ENCODE assay signal across 13 cellular contexts in genomic region chr14:95488376-95489162, GRCh38. TPM values are rescaled to one million over a fixed set of nuclear protein-coding genes. Genes with fewer than 3 reads are reported as not detected.
DNase-seq lines count a peak whose midpoint lies in the region; FAIRE-seq and TF ChIP-seq lines count a peak whose summit lies in the region.
"Had no signal": no experiment of that assay in that cellular context is flagged by ENCODE, and none has a peak within 500 bp of the region (broad histone marks: within the 10 kb centered on the region; RNA-seq: fewer than 3 reads in every experiment).

No MANE protein-coding gene starts in this region.

- peaks cover 7% of the 10 kb centered on the region; the same call in 1 of the 2 replicates for H3K36me3 Mint-ChIP-seq in HFFc6 (ENCODE audit: low read depth)
- peaks cover 42% of the 10 kb centered on the region for H3K36me3 Mint-ChIP-seq in activated naive CD4-positive, alpha-beta T cell treated with anti-CD3 and anti-CD28 coated beads, Interleukin-2, amount 10 ng/mL, durations not matched to agents 7 days and 5 days
- H3K36me3 Mint-ChIP-seq: natural killer cell had no signal

- CTCF ChIA-PET in activated naive CD4-positive, alpha-beta T cell treated with anti-CD3 and anti-CD28 coated beads, Interleukin-2, amount 10 ng/mL, durations not matched to agents 7 days and 5 days (lab: Charles Lee) = interaction anchor here (1.3 kb wide), 1 partner anchor 47 kb away, joined by 4 read pairs; no protein-coding TSS in a partner anchor

- no peak for TF ChIP-seq EP300 in stomach (IDR thresholded peaks at IDR 0.05)

- FAIRE-seq in kidney (lab: Jason Lieb, UNC) = no peak

- H3K36me3 ChIP-seq in kidney (ENCODE audit: control insufficient read depth in 1 of 2, insufficient read depth in 2 of 2, low read length in 2 of 2) (no peaks in the 10 kb centered on the region), stomach (no peaks in the 10 kb centered on the region)

- H3K4me1 Mint-ChIP-seq in HFFc6 (ENCODE audit: low read depth) = peaks cover 44% of the 10 kb centered on the region
- H3K4me1 Mint-ChIP-seq in activated naive CD4-positive, alpha-beta T cell treated with anti-CD3 and anti-CD28 coated beads, Interleukin-2, amount 10 ng/mL, durations not matched to agents 7 days and 5 days = peaks cover 33% of the 10 kb centered on the region

- intact Hi-C loops in kidney (cut with DNase I) = no loop called here
- intact Hi-C loops in stomach (cut with DNase I; ENCODE audit: low total_unique reads) = no loop called here

- H3K27ac ChIP-seq in angular gyrus (ENCODE audit: low read depth, low read length) (peak overlapping the region; percentile 50), kidney (ENCODE audit: low read depth in 2 of 2, low read length in 2 of 2) (peak overlapping the region; percentile 26 to 77), stomach (peak overlapping the region in 3 of 5 donors; percentile 36 to 58 (median 39))

- DNase-seq in HFFc6 = peak; percentile 20
- no peak for DNase-seq in kidney
- no peak for DNase-seq in stomach
- no peak for DNase-seq in stimulated activated CD4-positive, alpha-beta T cell treated with anti-CD3 and anti-CD28 coated beads, Interleukin-4, amount 100 ng/mL, for 4 hours
- DNase-seq in activated naive CD4-positive, alpha-beta T cell treated with anti-CD3 and anti-CD28 coated beads, Interleukin-2, amount 10 ng/mL, durations not matched to agents 7 days and 5 days = no peak
- DNase-seq in NK-92 treated with Interleukin-12 subunit alpha and Interleukin-12 subunit beta, amount 100 ng/mL, for 24 hours (lab: John Stamatoyannopoulos, UW) = no peak
- DNase-seq: EL; GOT3; KBM-7; natural killer cell; stimulated activated CD4-positive, alpha-beta T cell treated with anti-CD3 and anti-CD28 coated beads, Interleukin-2, amount 100 ng/mL, for 24 hours had no signal

- TF ChIP-seq CTCF in HFFc6 (IDR thresholded peaks at IDR 0.05) = no peak
- TF ChIP-seq CTCF in kidney (IDR thresholded peaks at IDR 0.05; ENCODE audit: borderline replicate concordance, extremely low read depth, insufficient read depth) = no peak
- no peak for TF ChIP-seq CTCF in stomach (IDR thresholded peaks at IDR 0.05)

- no peak for TF ChIP-seq POLR2A in stomach (IDR thresholded peaks at IDR 0.05)

- H3K4me3 Mint-ChIP-seq in HFFc6 = no peak overlapping the region
- no peak overlapping the region for H3K4me3 Mint-ChIP-seq in activated naive CD4-positive, alpha-beta T cell treated with anti-CD3 and anti-CD28 coated beads, Interleukin-2, amount 10 ng/mL, durations not matched to agents 7 days and 5 days
- H3K4me3 Mint-ChIP-seq: central memory CD8-positive, alpha-beta T cell; natural killer cell had no signal

- H3K9me3 Mint-ChIP-seq in HFFc6 = peaks cover 5% of the 10 kb centered on the region
- peaks cover 7% of the 10 kb centered on the region for H3K9me3 Mint-ChIP-seq in activated naive CD4-positive, alpha-beta T cell treated with anti-CD3 and anti-CD28 coated beads, Interleukin-2, amount 10 ng/mL, durations not matched to agents 7 days and 5 days
- H3K9me3 Mint-ChIP-seq: central memory CD8-positive, alpha-beta T cell; natural killer cell had no signal

- H3K9me3 ChIP-seq in kidney (ENCODE audit: control insufficient read depth in 1 of 2, low read length in 2 of 2) = no peaks in the 10 kb centered on the region
- no peaks in the 10 kb centered on the region for H3K9me3 ChIP-seq in stomach

- WGBS in stomach, 5 donors = 68 to 84% (median 74%) methylated on average over 5 to 6 of the region's 6 CpGs

- H3K4me3 ChIP-seq in kidney (ENCODE audit: low read length in 2 of 2) (no peak overlapping the region), stomach (no peak overlapping the region)

- peak overlapping the region; percentile 73 for H3K27ac Mint-ChIP-seq in HFFc6
- no peak overlapping the region for H3K27ac Mint-ChIP-seq in activated naive CD4-positive, alpha-beta T cell treated with anti-CD3 and anti-CD28 coated beads, Interleukin-2, amount 10 ng/mL, durations not matched to agents 7 days and 5 days
- H3K27ac Mint-ChIP-seq: natural killer cell had no signal

- peaks cover 18 to 22% of the 10 kb centered on the region in 2 donors for H3K4me1 ChIP-seq in kidney (ENCODE audit: control insufficient read depth in 1 of 2, insufficient read depth in 1 of 2, low read depth in 1 of 2, low read length in 2 of 2)
- peaks cover 16 to 52% (median 32%) of the 10 kb centered on the region in 4 donors for H3K4me1 ChIP-seq in stomach

- H3K9ac ChIP-seq in kidney (ENCODE audit: low read length in 2 of 2) = no peak overlapping the region

- H3K27me3 Mint-ChIP-seq in HFFc6 (ENCODE audit: insufficient read depth) = no peaks in the 10 kb centered on the region; the same call in 1 of the 2 replicates
- no peaks in the 10 kb centered on the region for H3K27me3 Mint-ChIP-seq in activated naive CD4-positive, alpha-beta T cell treated with anti-CD3 and anti-CD28 coated beads, Interleukin-2, amount 10 ng/mL, durations not matched to agents 7 days and 5 days
- H3K27me3 Mint-ChIP-seq: central memory CD8-positive, alpha-beta T cell had no signal

- H3K27me3 ChIP-seq in stomach = no peaks in the 10 kb centered on the region

RNA-seq across cellular contexts. Expression of gene SYNE3, which starts 27.9 kb away (rescaled TPM):
- 10 to 100 TPM; 14.8 to 20.4 (median 16.3) TPM for total RNA-seq in HFFc6 (2021; fragmentation: NEBNext Ultra II Directional; extraction: Animal tissue kit (Norgen Biotek cat#: 25700))
- total RNA-seq in kidney (18.5 TPM), stomach (10 to 100 TPM in 3 of 5 donors, 1 to 10 TPM in 2; 4.6 to 85.2 (median 10.8) TPM)
- polyA plus RNA-seq in kidney (ENCODE audit: insufficient read depth, low read depth, low replicate concordance) (0.54 TPM), stomach (1 to 10 TPM in 1 of 3 donors, under 1 TPM in 2; 0.58 to 1.2 (median 0.76) TPM)

RNA-seq across cellular contexts. Expression of gene GLRX5, which starts 46.3 kb away (rescaled TPM):
- total RNA-seq in HFFc6 (2021; fragmentation: NEBNext Ultra II Directional; extraction: Animal tissue kit (Norgen Biotek cat#: 25700)) = 10 to 100 TPM; 38.7 to 47.2 (median 43.8) TPM
- total RNA-seq in kidney = 46.7 TPM
- 124 TPM for polyA plus RNA-seq in kidney (ENCODE audit: insufficient read depth, low read depth, low replicate concordance)
- 100 to 1,000 TPM in 1 of 5 donors, 10 to 100 TPM in 4; 29.5 to 316 (median 38.4) TPM for total RNA-seq in stomach
- polyA plus RNA-seq in stomach = 10 to 100 TPM; 40.3 to 49.9 (median 40.6) TPM
